ENCODE assay signal across 11 cellular contexts in genomic region chr9:107504585-107505455, GRCh38. TPM values are rescaled to one million over a fixed set of nuclear protein-coding genes. Genes with fewer than 3 reads are reported as not detected.
DNase-seq lines count a peak whose midpoint lies in the region; ATAC-seq, FAIRE-seq and TF ChIP-seq lines count a peak whose summit lies in the region.
"Had no signal": no experiment of that assay in that cellular context is flagged by ENCODE, and none has a peak within 500 bp of the region (broad histone marks: within the 10 kb centered on the region; RNA-seq: fewer than 3 reads in every experiment).

No MANE protein-coding gene starts in this region.

- H3K4me1 Mint-ChIP-seq in activated CD4-positive, alpha-beta T cell treated with anti-CD3 and anti-CD28 coated beads, Interleukin-2, amount 10 ng/mL, durations not matched to agents 24 days and 14 days: no peaks in the 10 kb centered on the region
- H3K4me1 Mint-ChIP-seq: CD4-positive, CD25-positive, alpha-beta regulatory T cell had no signal

- H3K27ac Mint-ChIP-seq in activated CD4-positive, alpha-beta T cell treated with anti-CD3 and anti-CD28 coated beads, Interleukin-2, amount 10 ng/mL, durations not matched to agents 24 days and 14 days: no peak overlapping the region
- H3K27ac Mint-ChIP-seq: CD4-positive, CD25-positive, alpha-beta regulatory T cell had no signal

- no peaks in the 10 kb centered on the region for H3K9me3 ChIP-seq in keratinocyte (ENCODE audit: control insufficient read depth, low read depth, low read length)

- no peak overlapping the region for H3K4me3 Mint-ChIP-seq in activated CD4-positive, alpha-beta T cell treated with anti-CD3 and anti-CD28 coated beads, Interleukin-2, amount 10 ng/mL, durations not matched to agents 24 days and 14 days
- H3K4me3 Mint-ChIP-seq: CD4-positive, CD25-positive, alpha-beta regulatory T cell; neural crest cell had no signal

- H3K4me2 ChIP-seq in keratinocyte (ENCODE audit: control insufficient read depth, extremely low read depth, insufficient read depth, low read depth, low read length): peak overlapping the region; percentile 24

- DNase-seq in Right ventricle myocardium inferior (ENCODE audit: missing footprints): peak; percentile 70
- DNase-seq in cardiac septum (ENCODE audit: low spot score): no peak
- peak; percentile 20 for DNase-seq in astrocyte of the cerebellum (ENCODE audit: low read depth)
- DNase-seq in keratinocyte (ENCODE audit: low read depth, low spot score): no peak
- no peak for DNase-seq in stimulated activated naive CD8-positive, alpha-beta T cell treated with anti-CD3 and anti-CD28 coated beads, Interleukin-15, Interleukin-2, amounts not matched to agents 100 U/mL and 50 U/mL, for 24 hours
- DNase-seq in activated CD4-positive, alpha-beta T cell treated with anti-CD3 and anti-CD28 coated beads, Interleukin-2, amount 10 ng/mL, durations not matched to agents 24 days and 14 days: no peak
- no peak for DNase-seq in hypothalamus (lab: John Stamatoyannopoulos, UW)
- DNase-seq: CD4-positive, CD25-positive, alpha-beta regulatory T cell; NCI-H526 treated with DMSO at 0.1 percent for 48 hours had no signal

- no peak overlapping the region for H3K27ac ChIP-seq in keratinocyte (ENCODE audit: control insufficient read depth, insufficient read depth, low read length)

- no peaks in the 10 kb centered on the region for H3K9me3 Mint-ChIP-seq in activated CD4-positive, alpha-beta T cell treated with anti-CD3 and anti-CD28 coated beads, Interleukin-2, amount 10 ng/mL, durations not matched to agents 24 days and 14 days
- H3K9me3 Mint-ChIP-seq: CD4-positive, CD25-positive, alpha-beta regulatory T cell; neural crest cell had no signal

- H4K20me1 ChIP-seq in keratinocyte (ENCODE audit: control insufficient read depth, extremely low read depth, insufficient read depth, low read length): no peaks in the 10 kb centered on the region

- no peaks in the 10 kb centered on the region for H3K9me1 ChIP-seq in keratinocyte (ENCODE audit: control insufficient read depth, extremely low read depth, insufficient read depth, low read length)

- peak; percentile 88 for FAIRE-seq in keratinocyte (lab: Jason Lieb, UNC)

- ATAC-seq in Right ventricle myocardium inferior: peak; percentile 26
- no peak for ATAC-seq in stimulated activated naive CD8-positive, alpha-beta T cell treated with anti-CD3 and anti-CD28 coated beads, Interleukin-15, Interleukin-2, amounts not matched to agents 100 U/mL and 50 U/mL, for 24 hours
- no peak for ATAC-seq in HG03520 (IDR thresholded peaks at IDR 0.05; ENCODE audit: unreplicated experiment)

- in situ Hi-C loops in astrocyte of the cerebellum (cut with HindIII; ENCODE audit: low sequenced_read_pairs): no loop called here

- H3K27me3 ChIP-seq in keratinocyte (ENCODE audit: control insufficient read depth, extremely low read depth, insufficient read depth, low read length): no peaks in the 10 kb centered on the region

- H3K9ac ChIP-seq in keratinocyte (ENCODE audit: control insufficient read depth, extremely low read depth, insufficient read depth, low read length): no peak overlapping the region

- H3K79me2 ChIP-seq in keratinocyte (ENCODE audit: control insufficient read depth, insufficient read depth, low read length): no peaks in the 10 kb centered on the region

- H3K4me3 ChIP-seq in astrocyte of the cerebellum (ENCODE audit: low read depth, low read length) (no peak overlapping the region), keratinocyte (ENCODE audit: control insufficient read depth in 2 of 3, extremely low read depth in 1 of 3, insufficient read depth in 2 of 3, low read depth in 1 of 3, low read length in 3 of 3) (no peak overlapping the region)

- H2AFZ ChIP-seq in keratinocyte (ENCODE audit: control insufficient read depth, low read length): no peak overlapping the region

- H3K36me3 ChIP-seq in keratinocyte (ENCODE audit: control insufficient read depth in 2 of 2, extremely low read depth in 1 of 2, insufficient read depth in 2 of 2, low read length in 2 of 2): no peaks in the 10 kb centered on the region

- no peaks in the 10 kb centered on the region for H3K36me3 Mint-ChIP-seq in activated CD4-positive, alpha-beta T cell treated with anti-CD3 and anti-CD28 coated beads, Interleukin-2, amount 10 ng/mL, durations not matched to agents 24 days and 14 days (ENCODE audit: low read depth)
- H3K36me3 Mint-ChIP-seq: CD4-positive, CD25-positive, alpha-beta regulatory T cell had no signal

- TF ChIP-seq CTCF in astrocyte of the cerebellum (IDR thresholded peaks at IDR 0.05; ENCODE audit: low read depth, low read length, missing control alignments): no peak
- TF ChIP-seq CTCF in keratinocyte (optimal IDR thresholded peaks at IDR 0.05 in 1 of 3, IDR thresholded peaks at IDR 0.05 in 1 of 3, conservative IDR thresholded peaks at IDR 0.05 in 1 of 3; ENCODE audit: extremely low read depth in 1 of 3, insufficient read depth in 2 of 3, low read length in 3 of 3): no peak

- dilution Hi-C loops in keratinocyte (cut with MboI; ENCODE audit: extremely low pct_ligation_motif_present, low sequenced_read_pairs): no loop called here

- intact Hi-C loops in Right ventricle myocardium inferior (cut with DNase I) (no loop called here), cardiac septum (cut with DNase I) (no loop called here)
- intact Hi-C loops in activated CD4-positive, alpha-beta T cell treated with anti-CD3 and anti-CD28 coated beads, Interleukin-2, amount 10 ng/mL, durations not matched to agents 24 days and 14 days (cut with micrococcal nuclease): no loop called here

- peaks cover 5% of the 10 kb centered on the region for H3K4me1 ChIP-seq in keratinocyte (ENCODE audit: control insufficient read depth, extremely low read depth, insufficient read depth, low read length)

- no peaks in the 10 kb centered on the region for H3K27me3 Mint-ChIP-seq in activated CD4-positive, alpha-beta T cell treated with anti-CD3 and anti-CD28 coated beads, Interleukin-2, amount 10 ng/mL, durations not matched to agents 24 days and 14 days

RNA-seq across cellular contexts. Expression of gene KLF4, which starts 15.3 kb away (rescaled TPM):
- total RNA-seq in Right ventricle myocardium inferior (36.9 TPM), cardiac septum (19.8 TPM)
- polyA plus RNA-seq in keratinocyte: 14.9 to 37.1 TPM (median 31.5 TPM) in 3 replicates
- polyA plus RNA-seq in keratinocyte (2011; ENCODE audit: low read depth): 67.2 TPM
- polyA plus RNA-seq in keratinocyte (2011; cell fraction: cytosol; rRNA removed): 18.0 and 23.0 TPM in 2 replicates
- polyA plus RNA-seq in keratinocyte (2011; cell fraction: nucleus; rRNA removed): 61.1 and 62.6 TPM in 2 replicates
- polyA plus RNA-seq in keratinocyte (2012; ENCODE audit: low replicate concordance): 23.9 and 198 TPM in 2 replicates
- 12.3 to 19.4 TPM (median 13.0 TPM) in 3 replicates for polyA minus RNA-seq in keratinocyte
- 38.8 TPM for polyA minus RNA-seq in keratinocyte (2011; cell fraction: cytosol; rRNA and poly(A)+ RNA removed)
- polyA minus RNA-seq in keratinocyte (2011; cell fraction: nucleus; rRNA and poly(A)+ RNA removed): 40.1 and 45.6 TPM in 2 replicates
- 1.0 and 1.2 TPM in 2 replicates for total RNA-seq in activated CD4-positive, alpha-beta T cell treated with anti-CD3 and anti-CD28 coated beads, Interleukin-2, amount 10 ng/mL, durations not matched to agents 24 days and 14 days
- total RNA-seq: neural crest cell had no signal

Comparison
In these comparisons a context has a peak if more than half of its experiments do, and no peak if none do; other contexts are left out.
1. DNase-seq: peak in Right ventricle myocardium inferior (single experiment) and astrocyte of the cerebellum (single experiment); none in cardiac septum (single experiment), keratinocyte (single experiment), stimulated activated naive CD8-positive, alpha-beta T cell treated with anti-CD3 and anti-CD28 coated beads, Interleukin-15, Interleukin-2, amounts not matched to agents 100 U/mL and 50 U/mL, for 24 hours (single experiment), activated CD4-positive, alpha-beta T cell treated with anti-CD3 and anti-CD28 coated beads, Interleukin-2, amount 10 ng/mL, durations not matched to agents 24 days and 14 days (single experiment) and hypothalamus (0 of 51).